In the genomic region with DNA sequence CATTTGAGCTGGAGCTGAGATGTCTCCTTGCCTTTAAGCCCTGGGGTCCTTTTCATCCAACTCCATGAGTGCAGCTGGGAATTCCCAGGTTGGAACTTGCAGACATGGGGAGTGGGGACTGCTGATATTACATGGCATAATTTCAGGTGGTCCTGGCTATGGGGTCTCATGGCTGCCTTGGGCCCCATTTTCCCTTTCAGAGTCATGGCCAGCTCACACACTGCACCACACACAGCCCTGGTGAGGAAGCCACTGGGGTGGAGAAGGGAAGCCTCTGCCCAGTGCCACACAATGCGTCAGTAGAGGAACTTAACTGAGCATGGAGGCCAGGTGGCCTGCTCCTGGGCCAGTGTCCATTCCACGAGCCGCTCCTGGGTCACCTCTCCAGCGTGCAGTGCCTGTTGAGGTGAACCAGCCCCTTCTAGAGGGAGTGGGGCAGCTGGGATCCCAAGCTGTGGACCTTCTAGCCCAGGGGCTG, we compare ENCODE assay signal across 25 cellular contexts. TPM values are rescaled to one million over a fixed set of nuclear protein-coding genes. Genes with fewer than 3 reads are reported as not detected.
"Had no signal": no experiment of that assay in that cellular context is flagged by ENCODE, and none has a peak within 500 bp of the region (broad histone marks: within the 10 kb centered on the region; RNA-seq: fewer than 3 reads in every experiment).

No MANE protein-coding gene starts in this region.

- H3K36me3 ChIP-seq: gastroesophageal sphincter, left ventricle myocardium inferior, neutrophil, stomach, thoracic aorta, transverse colon had no signal

- DNase-seq: effector memory CD4-positive, alpha-beta T cell; glutamatergic neuron; left cardiac atrium; left ventricle myocardium inferior; mesendoderm; naive B cell; nephron progenitor cell; right cardiac atrium; stimulated activated CD4-positive, alpha-beta T cell treated with anti-CD3 and anti-CD28 coated beads, Interleukin-15, amount 100 ng/mL, for 24 hours; stimulated activated CD4-positive, alpha-beta T cell treated with anti-CD3 and anti-CD28 coated beads, Interleukin-1b, Interleukin-23, amount 100 ng/mL, for 48 hours; stimulated activated CD4-positive, alpha-beta T cell treated with anti-CD3 and anti-CD28 coated beads, Interleukin-4, amount 100 ng/mL, for 24 hours; stomach; substantia nigra; transverse colon had no signal

- H3K27ac ChIP-seq: gastroesophageal sphincter, left ventricle myocardium inferior, neutrophil, stomach, thoracic aorta, transverse colon had no signal

- H3K9me3 ChIP-seq: gastroesophageal sphincter, left ventricle myocardium inferior, neutrophil, stomach, thoracic aorta, transverse colon had no signal

- ATAC-seq: esophagus mucosa; gastroesophageal sphincter; left cardiac atrium; right cardiac atrium; stimulated activated memory B cell treated with anti-CD40 and anti-IgM and Interleukin-4, amounts not matched to agents 10 μg/mL and 1 μg/mL and 100 μg/mL, for 72 hours had no signal

- H3K4me3 ChIP-seq: gastroesophageal sphincter, left ventricle myocardium inferior, lung, stomach, thoracic aorta, transverse colon had no signal

- FAIRE-seq: endometrium, keratinocyte had no signal

RNA-seq across cellular contexts. Expression of gene KRT86, which starts 17.3 kb away (rescaled TPM):
- total RNA-seq: esophagus mucosa, left cardiac atrium, left ventricle myocardium inferior, progenitor cell of endocrine pancreas, right cardiac atrium, stomach, urinary bladder had no signal
- polyA plus RNA-seq: keratinocyte, right cardiac atrium, stomach had no signal

RNA-seq across cellular contexts. Expression of gene KRT7, which starts 24.1 kb away (rescaled TPM):
- total RNA-seq: left ventricle myocardium inferior had no signal

RNA-seq across cellular contexts. Expression of gene KRT81, which starts 34.2 kb away (rescaled TPM):
- total RNA-seq: esophagus mucosa, fibroblast of villous mesenchyme, left cardiac atrium, left ventricle myocardium inferior, progenitor cell of endocrine pancreas, right cardiac atrium, stomach, transverse colon, urinary bladder had no signal
- polyA plus RNA-seq: right cardiac atrium, urinary bladder had no signal
